In genomic region chr16:88614818-88615580, GRCh38 we compare ENCODE assay signal across 24 cellular contexts. TPM values are rescaled to one million over a fixed set of nuclear protein-coding genes. Genes with fewer than 3 reads are reported as not detected.
A peak's percentile ranks its signal among the peaks of the same experiment; 100 is the strongest.
DNase-seq lines count a peak whose midpoint lies in the region; TF ChIP-seq lines count a peak whose summit lies in the region.
"Had no signal": no experiment of that assay in that cellular context is flagged by ENCODE, and none has a peak within 500 bp of the region (broad histone marks: within the 10 kb centered on the region; RNA-seq: fewer than 3 reads in every experiment).

No MANE protein-coding gene starts in this region.

- peaks cover 15% of the 10 kb centered on the region for H3K27me3 Mint-ChIP-seq in endothelial cell (ENCODE audit: unreplicated experiment)
- H3K27me3 Mint-ChIP-seq: activated CD4-positive, alpha-beta T cell treated with anti-CD3 and anti-CD28 coated beads, Interleukin-2, amount 10 ng/mL, durations not matched to agents 24 days and 14 days; memory B cell had no signal

- peak overlapping the region; percentile 67 for H3K9ac ChIP-seq in BLaER1

- CTCF ChIA-PET in RWPE1 (lab: Yijun Ruan, JAX): no interaction called here

- no peak for TF ChIP-seq POLR2A in breast epithelium (IDR thresholded peaks at IDR 0.05)

- H3K27me3 ChIP-seq in BLaER1 (no peaks in the 10 kb centered on the region), H7 (ENCODE audit: control insufficient read depth, insufficient read depth, low read length) (no peaks in the 10 kb centered on the region), breast epithelium (no peaks in the 10 kb centered on the region)
- H3K27me3 ChIP-seq: right lobe of liver, vagina had no signal

- peak overlapping the region; percentile 78 for H3K4me3 Mint-ChIP-seq in endothelial cell (ENCODE audit: unreplicated experiment)
- H3K4me3 Mint-ChIP-seq: activated CD4-positive, alpha-beta T cell treated with anti-CD3 and anti-CD28 coated beads, Interleukin-2, amount 10 ng/mL, durations not matched to agents 24 days and 14 days; memory B cell had no signal

- H3K36me3 Mint-ChIP-seq in endothelial cell (ENCODE audit: low read depth, unreplicated experiment): peaks cover 32% of the 10 kb centered on the region

- TF ChIP-seq CTCF in RWPE1 (conservative IDR thresholded peaks at IDR 0.05; ENCODE audit: low read depth) (no peak), endothelial cell (IDR thresholded peaks at IDR 0.05; ENCODE audit: unreplicated experiment) (no peak), breast epithelium (IDR thresholded peaks at IDR 0.05) (no peak)

- H3K4me2 ChIP-seq in BLaER1: peak overlapping the region; percentile 86

- H3K4me1 ChIP-seq in BLaER1: peaks cover 62% of the 10 kb centered on the region
- H3K4me1 ChIP-seq in breast epithelium: no peaks in the 10 kb centered on the region

- H3K27ac ChIP-seq in BLaER1 (peak overlapping the region; percentile 67), RWPE1 (peak overlapping the region; percentile 14; the same call in 1 of the 2 replicates), breast epithelium (no peak overlapping the region)
- H3K27ac ChIP-seq: vagina had no signal

- no peaks in the 10 kb centered on the region for H3K9me3 Mint-ChIP-seq in endothelial cell (ENCODE audit: unreplicated experiment)
- H3K9me3 Mint-ChIP-seq: activated CD4-positive, alpha-beta T cell treated with anti-CD3 and anti-CD28 coated beads, Interleukin-2, amount 10 ng/mL, durations not matched to agents 24 days and 14 days; memory B cell had no signal

- DNase-seq in D341Med (ENCODE audit: low spot score) (peak; percentile 72), RWPE1 (ENCODE audit: low spot score) (no peak), endothelial cell (ENCODE audit: low spot score) (no peak), H7 (no peak), breast epithelium (ENCODE audit: low spot score in 2 of 2) (no peak), NCI-H510A (lab: John Stamatoyannopoulos, UW) (no peak), NCI-H2081 (lab: John Stamatoyannopoulos, UW) (no peak)
- DNase-seq: ACHN; activated CD4-positive, alpha-beta T cell treated with anti-CD3 and anti-CD28 coated beads, Interleukin-2, amount 10 ng/mL, durations not matched to agents 24 days and 14 days; activated naive CD4-positive, alpha-beta T cell treated with anti-CD3 and anti-CD28 coated beads, Interleukin-2, amount 50 U/mL, for 16 hours; aorta; DMS79 treated with DMSO at 0.1 percent for 48 hours; effector memory CD4-positive, alpha-beta T cell; left cardiac atrium; NCI-H2081 treated with DMSO at 0.1 percent for 48 hours; NCI-H526; right lobe of liver; stimulated activated CD4-positive, alpha-beta T cell treated with anti-CD3 and anti-CD28 coated beads, Interleukin-15, amount 100 ng/mL, for 24 hours had no signal

- H3K4me3 ChIP-seq in BLaER1 (peak overlapping the region; percentile 11; the same call in 1 of the 2 replicates), H7 (ENCODE audit: insufficient read depth, low read depth, low read length) (no peak overlapping the region), breast epithelium (no peak overlapping the region)
- H3K4me3 ChIP-seq: right lobe of liver, vagina had no signal

- H3K9me3 ChIP-seq in BLaER1: no peaks in the 10 kb centered on the region
- no peaks in the 10 kb centered on the region for H3K9me3 ChIP-seq in breast epithelium
- H3K9me3 ChIP-seq: right lobe of liver, vagina had no signal

- peaks cover 86% of the 10 kb centered on the region for H3K36me3 ChIP-seq in BLaER1
- H3K36me3 ChIP-seq in H7 (replicated peaks; ENCODE audit: control insufficient read depth, insufficient read depth, low read length): peaks cover 2% of the 10 kb centered on the region
- H3K36me3 ChIP-seq in breast epithelium: peaks cover 7% of the 10 kb centered on the region

- intact Hi-C loops in breast epithelium (cut with DNase I; ENCODE audit: low total_unique reads): loop anchor here (5.0 kb wide), 1 partner anchor 522 kb away; no protein-coding TSS in a partner anchor

- H3K4me1 Mint-ChIP-seq in endothelial cell (ENCODE audit: unreplicated experiment): peaks cover 28% of the 10 kb centered on the region

- POLR2A ChIA-PET in RWPE1 (lab: Yijun Ruan, JAX; ENCODE audit: low non-redundant PET): no interaction called here

- no peak overlapping the region for H3K27ac Mint-ChIP-seq in endothelial cell (ENCODE audit: unreplicated experiment)
- H3K27ac Mint-ChIP-seq: activated CD4-positive, alpha-beta T cell treated with anti-CD3 and anti-CD28 coated beads, Interleukin-2, amount 10 ng/mL, durations not matched to agents 24 days and 14 days had no signal

- peaks cover 93% of the 10 kb centered on the region for H4K20me1 ChIP-seq in BLaER1

RNA-seq across cellular contexts. Expression of gene IL17C, which starts 23.4 kb away (rescaled TPM):
- 0.26 TPM for total RNA-seq in endothelial cell (ENCODE audit: unreplicated experiment)
- total RNA-seq in H7 (2014; rRNA removed; shearing (Covaris generic)): 0.14 and 0.30 TPM in 2 replicates
- not detected for total RNA-seq in breast epithelium
- total RNA-seq: activated CD4-positive, alpha-beta T cell treated with anti-CD3 and anti-CD28 coated beads, Interleukin-2, amount 10 ng/mL, durations not matched to agents 24 days and 14 days; aorta; HT1080; left cardiac atrium; osteocyte; right lobe of liver; Right ventricle myocardium inferior; vagina had no signal

RNA-seq across cellular contexts. Expression of gene CYBA, which starts 35.9 kb away (rescaled TPM):
- total RNA-seq in endothelial cell (ENCODE audit: unreplicated experiment) (140 TPM), breast epithelium (100 to 1,000 TPM; 138 to 194 (median 180) TPM)
- 199 and 215 TPM in 2 replicates for total RNA-seq in H7 (2014; rRNA removed; shearing (Covaris generic))

RNA-seq across cellular contexts. Expression of gene ZC3H18, which starts 44.8 kb away (rescaled TPM):
- total RNA-seq in endothelial cell (ENCODE audit: unreplicated experiment): 49.3 TPM
- total RNA-seq in H7 (2014; rRNA removed; shearing (Covaris generic)): 19.5 and 20.0 TPM in 2 replicates
- total RNA-seq in breast epithelium: 10 to 100 TPM; 12.5 to 14.9 (median 13.3) TPM

RNA-seq across cellular contexts. Expression of gene MVD, which starts 47.9 kb away (rescaled TPM):
- 123 TPM for total RNA-seq in endothelial cell (ENCODE audit: unreplicated experiment)
- total RNA-seq in H7 (2014; rRNA removed; shearing (Covaris generic)): 98.8 and 100 TPM in 2 replicates
- 10 to 100 TPM; 17.4 to 21.3 (median 19.0) TPM for total RNA-seq in breast epithelium

Comparison
In these comparisons a context has a peak if more than half of its experiments do, and no peak if none do; other contexts are left out.
1. H3K27ac ChIP-seq: peak in BLaER1 (single experiment) and RWPE1 (single experiment); none in breast epithelium (0 of 2).